Comparison of ENCODE assay signal across 21 cellular contexts in genomic region chr13:69274231-69274630, GRCh38.
"Had no signal": no experiment of that assay in that cellular context is flagged by ENCODE, and none has a peak within 500 bp of the region (broad histone marks: within the 10 kb centered on the region; RNA-seq: fewer than 3 reads in every experiment).

No MANE protein-coding gene starts in this region.

- H3K27ac ChIP-seq: cardiac muscle cell, parathyroid adenoma, upper lobe of right lung, VCaP had no signal

- DNase-seq: activated CD4-positive, CD25-positive, alpha-beta regulatory T cell treated with anti-CD3 and anti-CD28 coated beads, Interleukin-2, amount 50 U/mL, for 72 hours; activated CD8-positive, alpha-beta memory T cell treated with anti-CD3 and anti-CD28 coated beads for 24 hours; activated CD8-positive, alpha-beta memory T cell treated with anti-CD3 and anti-CD28 coated beads, Interleukin-2, amount 50 U/mL, for 48 hours; activated gamma-delta T cell; activated T-cell treated with anti-CD3 and anti-CD28 coated beads, Interleukin-2, amount 50 U/mL, for 48 hours; effector CD8-positive, alpha-beta T cell; foreskin fibroblast; retina; stimulated activated CD8-positive, alpha-beta memory T cell treated with anti-CD3 and anti-CD28 coated beads, Interleukin-4, amount 100 ng/mL, for 48 hours; stimulated activated naive CD4-positive, alpha-beta T cell; T-helper 9 cell; upper lobe of right lung had no signal

- H3K27me3 ChIP-seq: cardiac muscle cell, upper lobe of right lung had no signal

- H3K9me3 Mint-ChIP-seq: activated naive CD4-positive, alpha-beta T cell treated with anti-CD3 and anti-CD28 coated beads, Interleukin-2, amount 50 U/mL, for 24 hours; dendritic cell treated with granulocyte-macrophage colony-stimulating factor and Interleukin-4, amounts not matched to agents 40 ng/mL and 50 ng/mL, for 4 days; mesothelial cell of epicardium; nephron had no signal

- H3K4me1 ChIP-seq: parathyroid adenoma, upper lobe of right lung had no signal

- H3K36me3 Mint-ChIP-seq: activated naive CD4-positive, alpha-beta T cell treated with anti-CD3 and anti-CD28 coated beads, Interleukin-2, amount 50 U/mL, for 24 hours; mesothelial cell of epicardium had no signal

- ATAC-seq: left lobe of liver, upper lobe of right lung had no signal

- H3K27ac Mint-ChIP-seq: activated naive CD4-positive, alpha-beta T cell treated with anti-CD3 and anti-CD28 coated beads, Interleukin-2, amount 50 U/mL, for 24 hours; dendritic cell treated with granulocyte-macrophage colony-stimulating factor and Interleukin-4, amounts not matched to agents 40 ng/mL and 50 ng/mL, for 4 days; mesothelial cell of epicardium; nephron had no signal

- H3K27me3 Mint-ChIP-seq: activated naive CD4-positive, alpha-beta T cell treated with anti-CD3 and anti-CD28 coated beads, Interleukin-2, amount 50 U/mL, for 24 hours; dendritic cell treated with granulocyte-macrophage colony-stimulating factor and Interleukin-4, amounts not matched to agents 40 ng/mL and 50 ng/mL, for 4 days had no signal

- H3K9me3 ChIP-seq: upper lobe of right lung had no signal

- H3K4me3 Mint-ChIP-seq: activated naive CD4-positive, alpha-beta T cell treated with anti-CD3 and anti-CD28 coated beads, Interleukin-2, amount 50 U/mL, for 24 hours; dendritic cell treated with granulocyte-macrophage colony-stimulating factor and Interleukin-4, amounts not matched to agents 40 ng/mL and 50 ng/mL, for 4 days; mesothelial cell of epicardium; nephron had no signal

- H3K36me3 ChIP-seq: cardiac muscle cell, upper lobe of right lung had no signal

- H3K4me3 ChIP-seq: cardiac muscle cell, lung, upper lobe of right lung had no signal

- H3K4me1 Mint-ChIP-seq: activated naive CD4-positive, alpha-beta T cell treated with anti-CD3 and anti-CD28 coated beads, Interleukin-2, amount 50 U/mL, for 24 hours; mesothelial cell of epicardium; nephron had no signal

- H3K9ac ChIP-seq: parathyroid adenoma had no signal
